In the genomic region with DNA sequence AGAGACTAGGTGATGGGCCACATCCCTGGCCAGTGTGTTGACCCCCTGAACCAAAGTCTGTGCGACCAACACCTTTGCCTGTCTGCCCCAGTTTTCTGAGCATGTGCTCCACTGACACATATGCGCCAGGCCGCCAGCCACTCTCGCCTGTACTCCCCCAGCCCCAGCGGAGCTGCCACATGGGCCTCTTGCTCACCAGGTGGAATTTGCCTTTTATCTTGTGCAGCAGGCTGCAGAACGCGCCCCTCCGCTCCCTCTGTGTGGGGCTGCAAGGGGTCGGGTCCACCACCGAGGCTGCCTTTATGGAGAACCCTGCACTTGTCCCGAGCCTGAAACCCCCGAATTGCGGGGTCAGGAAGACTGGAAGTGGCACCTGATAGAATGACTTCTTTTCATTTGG, we compare ENCODE assay signal across 26 cellular contexts.
"Had no signal": no experiment of that assay in that cellular context is flagged by ENCODE, and none has a peak within 500 bp of the region (broad histone marks: within the 10 kb centered on the region; RNA-seq: fewer than 3 reads in every experiment).

No MANE protein-coding gene starts in this region.

- DNase-seq: activated B cell treated with CpG ODN at 0.5 μM for 24 hours; activated CD4-positive, alpha-beta T cell treated with anti-CD3 and anti-CD28 coated beads for 48 hours; activated CD4-positive, alpha-beta T cell treated with anti-CD3 and anti-CD28 coated beads, Interleukin-2, amount 50 U/mL, for 1 hour; activated CD4-positive, alpha-beta T cell treated with anti-CD3 and anti-CD28 coated beads, Interleukin-2, amount 50 U/mL, for 48 hours; activated CD8-positive, alpha-beta memory T cell treated with anti-CD3 and anti-CD28 coated beads for 24 hours; activated CD8-positive, alpha-beta T cell treated with anti-CD3 and anti-CD28 coated beads for 36 hours; activated effector memory CD4-positive, alpha-beta T cell treated with Interleukin-2 at 50 U/mL for 16 hours; activated gamma-delta T cell treated with Interleukin-2 at 50 U/mL for 16 hours; activated naive CD4-positive, alpha-beta T cell treated with anti-CD3 and anti-CD28 coated beads for 36 hours; activated naive CD8-positive, alpha-beta T cell treated with anti-CD3 and anti-CD28 coated beads, Interleukin-2, amount 10 ng/mL, durations not matched to agents 7 days and 5 days; activated T-cell treated with anti-CD3 and anti-CD28 coated beads, Interleukin-2, amount 50 U/mL, for 4 hours; brain microvascular endothelial cell; dorsolateral prefrontal cortex; effector memory CD4-positive, alpha-beta T cell; foreskin fibroblast; T-helper 1 cell; T-helper 17 cell; T1000; WERI-Rb-1 had no signal

- H3K4me3 ChIP-seq: coronary artery, dorsolateral prefrontal cortex had no signal

- H3K27me3 ChIP-seq: brain microvascular endothelial cell had no signal

- H3K36me3 ChIP-seq: brain microvascular endothelial cell, WERI-Rb-1 had no signal

- ATAC-seq: activated CD4-positive, CD25-positive, alpha-beta regulatory T cell treated with anti-CD3 and anti-CD28 coated beads, Interleukin-2, amount 50 U/mL, for 24 hours; activated CD8-positive, alpha-beta T cell treated with anti-CD3 and anti-CD28 coated beads for 36 hours; activated naive CD4-positive, alpha-beta T cell treated with anti-CD3 and anti-CD28 coated beads, Interleukin-2, amount 50 U/mL, for 72 hours; activated T-cell treated with anti-CD3 and anti-CD28 coated beads, Interleukin-2, amount 50 U/mL, for 4 hours; activated T-helper 17 cell treated with anti-CD3 and anti-CD28 coated beads, Interleukin-2, amount 50 U/mL, for 72 hours; T-helper 17 cell had no signal

- H3K27ac ChIP-seq: brain microvascular endothelial cell, coronary artery, dorsolateral prefrontal cortex, WERI-Rb-1 had no signal

- FAIRE-seq: astrocyte, bronchial epithelial cell, frontal cortex had no signal
